In the genomic region with DNA sequence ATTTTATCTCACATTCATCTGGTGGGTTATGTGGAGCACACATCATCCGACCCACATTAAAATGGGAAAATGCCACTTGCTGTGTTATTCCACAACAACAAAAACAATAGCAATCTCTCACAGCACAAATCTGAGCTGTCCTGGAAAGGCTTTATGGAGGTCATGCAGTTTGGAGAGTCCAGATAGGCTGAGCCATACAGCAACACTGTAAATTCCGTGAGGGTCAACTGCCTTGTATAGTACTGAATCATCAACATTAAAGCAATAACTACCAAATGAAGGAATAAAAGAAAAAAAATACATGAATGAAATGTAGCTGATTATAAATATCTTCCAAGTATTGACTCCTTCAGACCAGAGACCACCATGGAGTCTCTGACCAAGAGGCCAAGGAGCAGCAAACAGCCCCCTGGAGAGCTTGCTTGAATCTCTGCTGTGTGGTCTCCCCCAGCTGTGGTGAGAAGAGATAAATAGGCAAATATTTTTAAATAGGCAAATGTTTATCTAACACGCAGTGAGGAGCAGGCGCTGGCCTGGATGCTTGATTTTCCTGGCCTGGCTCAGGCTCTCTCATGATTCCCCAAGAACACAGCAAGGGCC, we compare ENCODE assay signal across 21 cellular contexts.
DNase-seq lines count a peak whose midpoint lies in the region; ATAC-seq, FAIRE-seq and TF ChIP-seq lines count a peak whose summit lies in the region.
"Had no signal": no experiment of that assay in that cellular context is flagged by ENCODE, and none has a peak within 500 bp of the region (broad histone marks: within the 10 kb centered on the region; RNA-seq: fewer than 3 reads in every experiment).

No MANE protein-coding gene starts in this region.

- ATAC-seq in GM19395 (IDR thresholded peaks at IDR 0.05; ENCODE audit: unreplicated experiment) (peak; percentile 2), HG02973 (IDR thresholded peaks at IDR 0.05; ENCODE audit: unreplicated experiment) (peak; percentile 11)
- ATAC-seq: right cardiac atrium had no signal

- H3K27me3 ChIP-seq in BLaER1 treated with 17β-estradiol and CSF1 and Interleukin-3, amounts not matched to agents 10 nM and 100 nM = no peaks in the 10 kb centered on the region
- H3K27me3 ChIP-seq in stomach = no peaks in the 10 kb centered on the region
- H3K27me3 ChIP-seq: upper lobe of left lung had no signal

- no peak overlapping the region; a peak in 1 of 22 replicates for H3K27ac ChIP-seq in BLaER1 treated with 17β-estradiol and CSF1 and Interleukin-3, amounts not matched to agents 10 nM and 100 nM
- H3K27ac ChIP-seq in stomach = peak overlapping the region in 1 of 5 donors; percentile 42
- H3K27ac ChIP-seq: esophagus muscularis mucosa, upper lobe of left lung had no signal

- H3K4me1 ChIP-seq in BLaER1 treated with 17β-estradiol and CSF1 and Interleukin-3, amounts not matched to agents 10 nM and 100 nM = peaks cover 0 to 9% (median 5%) of the 10 kb centered on the region in 10 experiments; a peak in 8 of 20 replicates
- peaks cover 0 to 7% (median 6%) of the 10 kb centered on the region in 4 donors for H3K4me1 ChIP-seq in stomach
- H3K4me1 ChIP-seq: esophagus muscularis mucosa, upper lobe of left lung had no signal

- intact Hi-C loops in stomach (cut with DNase I; ENCODE audit: low total_unique reads) = no loop called here

- no peaks in the 10 kb centered on the region for H3K36me3 ChIP-seq in BLaER1 treated with 17β-estradiol and CSF1 and Interleukin-3, amounts not matched to agents 10 nM and 100 nM
- no peaks in the 10 kb centered on the region for H3K36me3 ChIP-seq in stomach
- H3K36me3 ChIP-seq: esophagus muscularis mucosa, upper lobe of left lung had no signal

- no peak for DNase-seq in stomach
- DNase-seq in SW 1271 (lab: John Stamatoyannopoulos, UW) = no peak
- no peak for DNase-seq in DMS53 (lab: John Stamatoyannopoulos, UW)
- DNase-seq in HuH-7 (ENCODE audit: low spot score) = no peak
- DNase-seq: activated CD4-positive, alpha-beta T cell treated with anti-CD3 and anti-CD28 coated beads, Interleukin-2, amount 10 ng/mL, durations not matched to agents 7 days and 5 days; activated CD8-positive, alpha-beta memory T cell treated with anti-CD3 and anti-CD28 coated beads, Interleukin-2, amount 50 U/mL, for 48 hours; activated gamma-delta T cell treated with Interleukin-2 at 50 U/mL for 16 hours; amniotic stem cell; H9; NCI-H1105 treated with DMSO at 0.1 percent for 48 hours; NCI-H774; right cardiac atrium; stimulated activated naive CD4-positive, alpha-beta T cell treated with Interleukin-2 at 50 U/mL for 16 hours; upper lobe of left lung had no signal

- no peak overlapping the region for H3K4me3 ChIP-seq in BLaER1 treated with 17β-estradiol and CSF1 and Interleukin-3, amounts not matched to agents 10 nM and 100 nM
- H3K4me3 ChIP-seq in stomach = no peak overlapping the region
- H3K4me3 ChIP-seq: esophagus muscularis mucosa, upper lobe of left lung had no signal

- 57 to 74% (median 66%) methylated on average over 4 of the region's 4 CpGs for WGBS in stomach, 5 donors

- no peak for TF ChIP-seq EP300 in stomach (IDR thresholded peaks at IDR 0.05)

- peak overlapping the region in 8 of 11 experiments; percentile 2 to 53 (median 40); a peak in 14 of 22 replicates for H3K4me2 ChIP-seq in BLaER1 treated with 17β-estradiol and CSF1 and Interleukin-3, amounts not matched to agents 10 nM and 100 nM

- TF ChIP-seq POLR2A in stomach (IDR thresholded peaks at IDR 0.05) = no peak

- no peak for TF ChIP-seq CTCF in stomach (IDR thresholded peaks at IDR 0.05)

- no peaks in the 10 kb centered on the region for H3K9me3 ChIP-seq in BLaER1 treated with 17β-estradiol and CSF1 and Interleukin-3, amounts not matched to agents 10 nM and 100 nM (replicated peaks in 1 of 11)
- H3K9me3 ChIP-seq in stomach = no peaks in the 10 kb centered on the region
- H3K9me3 ChIP-seq: esophagus muscularis mucosa, upper lobe of left lung had no signal

- peak; percentile 95 for FAIRE-seq in endometrium (lab: Jason Lieb, UNC)
- FAIRE-seq: RCC 7860, TTC549 had no signal

- no peaks in the 10 kb centered on the region for H4K20me1 ChIP-seq in BLaER1 treated with 17β-estradiol and CSF1 and Interleukin-3, amounts not matched to agents 10 nM and 100 nM

- H3K9ac ChIP-seq in BLaER1 treated with 17β-estradiol and CSF1 and Interleukin-3, amounts not matched to agents 10 nM and 100 nM = no peak overlapping the region
